1 cellular context compared by ENCODE assay signal in the genomic region with DNA sequence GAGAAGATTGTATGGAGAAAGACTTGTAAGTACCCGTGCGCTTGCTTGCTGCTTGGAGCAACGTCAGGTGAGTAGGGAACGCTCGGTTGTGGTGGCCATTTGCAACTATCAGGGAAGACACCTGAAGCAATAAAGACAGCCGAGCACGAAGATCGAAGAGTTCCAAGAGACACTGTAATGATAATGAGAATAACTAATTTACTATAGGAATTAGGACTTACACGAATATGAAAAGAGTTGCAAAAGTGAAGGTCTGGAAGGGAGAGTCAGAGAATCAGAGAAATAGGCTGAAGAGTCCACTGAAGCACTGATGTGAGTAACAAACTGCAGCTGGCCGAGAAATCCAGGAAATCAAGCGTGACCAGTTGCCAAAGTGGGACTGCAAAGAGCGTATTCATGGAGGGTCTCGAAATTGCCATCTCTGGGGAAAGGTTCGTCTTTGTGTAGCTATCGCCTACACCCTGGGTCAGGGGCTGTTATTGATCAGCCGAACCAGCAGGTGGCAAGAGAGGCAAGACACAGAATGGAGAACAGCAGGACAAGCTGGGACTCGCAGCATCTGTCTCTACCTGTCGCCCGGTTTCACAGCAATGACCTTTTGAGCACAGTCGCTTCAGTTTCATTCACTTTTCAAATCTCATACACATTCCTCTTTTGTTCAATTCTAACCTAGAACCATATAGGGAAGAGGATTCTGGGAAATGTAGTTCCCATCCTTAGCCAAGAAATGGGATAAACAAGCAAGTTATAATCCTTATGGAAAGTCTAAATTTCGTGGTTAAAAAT.
A peak's percentile ranks its signal among the peaks of the same experiment; 100 is the strongest.
TF ChIP-seq lines count a peak whose summit lies in the region.

No MANE protein-coding gene starts in this region.

TF ChIP-seq in H1, 55 proteins besides CTCF, POLR2A, EP300 and RAD21:
- TF ChIP-seq TBP (IDR thresholded peaks at IDR 0.05; ENCODE audit: low read depth, low read length): 0 out of 2 replicates have a peak, but pooled peaks have one; percentile 21
- TF ChIP-seq CBX5 (IDR thresholded peaks at IDR 0.05; ENCODE audit: low read depth, low read length): no peak
- peak; percentile 42; the same call in 1 of the 2 replicates for TF ChIP-seq TAF1 (IDR thresholded peaks at IDR 0.05; ENCODE audit: low read depth, low read length)
- TF ChIP-seq GTF2F1 (IDR thresholded peaks at IDR 0.05; ENCODE audit: borderline replicate concordance, low read depth, low read length): no peak
- TF ChIP-seq SIX5 (IDR thresholded peaks at IDR 0.05; ENCODE audit: low read depth, low read length): peak; percentile 55
- 0 out of 4 replicates have a peak, but pooled peaks of 1 of the 2 experiments have one; percentile 63 for TF ChIP-seq SIN3A (conservative IDR thresholded peaks at IDR 0.05 in 1 of 2, IDR thresholded peaks at IDR 0.05 in 1 of 2; ENCODE audit: low read depth in 1 of 2, low read length in 2 of 2)
- TF ChIP-seq SP2 (IDR thresholded peaks at IDR 0.05; ENCODE audit: low read length): peak; percentile 49; the same call in 1 of the 2 replicates
- TF ChIP-seq GABPA (IDR thresholded peaks at IDR 0.05; ENCODE audit: borderline replicate concordance, insufficient read depth, low read length): no peak
- TF ChIP-seq POLR2AphosphoS5 (IDR thresholded peaks at IDR 0.05; ENCODE audit: low read depth, low read length): peak; percentile 78
- 0 out of 2 replicates have a peak, but pooled peaks have one; percentile 29 for TF ChIP-seq PHF8 (conservative IDR thresholded peaks at IDR 0.05; ENCODE audit: low read depth, low read length)
- peak; percentile 58; the same call in 1 of the 2 replicates for TF ChIP-seq YY1 (IDR thresholded peaks at IDR 0.05; ENCODE audit: low read depth, low read length)
- TF ChIP-seq, protein P1, sequence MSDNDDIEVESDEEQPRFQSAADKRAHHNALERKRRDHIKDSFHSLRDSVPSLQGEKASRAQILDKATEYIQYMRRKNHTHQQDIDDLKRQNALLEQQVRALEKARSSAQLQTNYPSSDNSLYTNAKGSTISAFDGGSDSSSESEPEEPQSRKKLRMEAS (IDR thresholded peaks at IDR 0.05): 0 out of 2 replicates have a peak, but pooled peaks have one; percentile 2
- TF ChIP-seq EGR1 (IDR thresholded peaks at IDR 0.05; ENCODE audit: borderline replicate concordance, low read depth, low read length): no peak
- TF ChIP-seq ASH2L (IDR thresholded peaks at IDR 0.05; ENCODE audit: low read length): peak; percentile 48
